Comparison of ENCODE assay signal across 9 cellular contexts in genomic region chr1:199791495-199791894, GRCh38.
"Had no signal": no experiment of that assay in that cellular context is flagged by ENCODE, and none has a peak within 500 bp of the region (broad histone marks: within the 10 kb centered on the region; RNA-seq: fewer than 3 reads in every experiment).

No MANE protein-coding gene starts in this region.

- H3K9me3 Mint-ChIP-seq: IgD-negative memory B cell had no signal

- H3K4me3 ChIP-seq: K562 had no signal

- H3K9ac ChIP-seq: KMS-11 had no signal

- FAIRE-seq: HepG2, HTR-8/SVneo, K562 had no signal

- H3K27ac Mint-ChIP-seq: IgD-negative memory B cell had no signal

- H3K27ac ChIP-seq: HL-60, KMS-11 had no signal

- ATAC-seq: HepG2, K562 had no signal

- H3K4me3 Mint-ChIP-seq: IgD-negative memory B cell had no signal

- H3K4me1 Mint-ChIP-seq: IgD-negative memory B cell had no signal

- DNase-seq: IMR-90, KBM-7, KG1 had no signal

- H3K4me2 ChIP-seq: KMS-11 had no signal

- H3K36me3 Mint-ChIP-seq: IgD-negative memory B cell had no signal
